ENCODE assay signal across 3 cellular contexts in genomic region chr21:45626127-45626526, GRCh38. TPM values are rescaled to one million over a fixed set of nuclear protein-coding genes. Genes with fewer than 3 reads are reported as not detected.
"Had no signal": no experiment of that assay in that cellular context is flagged by ENCODE, and none has a peak within 500 bp of the region (broad histone marks: within the 10 kb centered on the region; RNA-seq: fewer than 3 reads in every experiment).

No MANE protein-coding gene starts in this region.

RNA-seq across cellular contexts. Expression of gene PCBP3, which starts 17.4 kb away (rescaled TPM):
- total RNA-seq: PC-9, SJCRH30, SK-MEL-5 had no signal
